Comparison of ENCODE assay signal across 8 cellular contexts in the genomic region with DNA sequence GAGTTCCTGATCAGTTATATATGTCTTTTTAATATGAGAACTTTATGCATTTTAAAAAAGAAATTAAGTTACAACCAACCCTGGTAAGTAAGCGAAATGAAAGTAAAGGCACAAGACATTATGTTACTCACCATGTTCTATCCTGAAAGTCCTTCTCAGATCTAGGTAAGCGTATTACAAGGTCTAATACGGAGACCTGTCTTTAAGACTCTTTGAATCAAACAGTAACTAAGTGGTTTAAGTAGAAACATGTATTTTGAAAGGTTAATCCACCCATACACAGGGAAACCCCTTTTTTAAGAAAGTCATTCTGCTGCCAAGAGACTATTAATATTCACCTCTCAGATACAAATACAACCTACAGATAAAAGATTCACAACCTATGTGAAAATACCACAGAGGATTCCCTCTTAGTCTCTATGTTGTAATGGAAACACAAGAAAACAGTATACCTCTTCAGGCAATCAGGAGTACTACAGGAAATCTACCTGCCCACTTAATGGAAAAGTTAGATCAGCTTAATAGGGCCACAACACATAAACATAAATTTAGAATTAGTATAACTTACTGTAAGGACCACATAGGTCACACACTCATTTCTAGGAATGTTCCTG.
DNase-seq lines count a peak whose midpoint lies in the region; ATAC-seq and TF ChIP-seq lines count a peak whose summit lies in the region.
"Had no signal": no experiment of that assay in that cellular context is flagged by ENCODE, and none has a peak within 500 bp of the region (broad histone marks: within the 10 kb centered on the region; RNA-seq: fewer than 3 reads in every experiment).

No MANE protein-coding gene starts in this region.

- no TSS peak for BruUV-seq in Calu3 (replicated peaks; lab: Mats Ljungman, UMichigan)

- DNase-seq in mesothelial cell of epicardium (ENCODE audit: low spot score in 2 of 2, unreplicated experiment in 2 of 2) (no peak), Calu3 (no peak), DMS79 treated with DMSO at 0.1 percent for 48 hours (lab: John Stamatoyannopoulos, UW) (no peak), GM03348 (ENCODE audit: low spot score) (no peak)

- H3K4me3 Mint-ChIP-seq in mesothelial cell of epicardium (no peak overlapping the region), Calu3 (ENCODE audit: low read depth, unreplicated experiment) (no peak overlapping the region)

- H3K4me1 Mint-ChIP-seq in mesothelial cell of epicardium (peaks cover 61% of the 10 kb centered on the region), Calu3 (ENCODE audit: low read depth, unreplicated experiment) (peaks cover 15% of the 10 kb centered on the region)

- H3K27me3 Mint-ChIP-seq in mesothelial cell of epicardium (ENCODE audit: low read depth) (no peaks in the 10 kb centered on the region), Calu3 (ENCODE audit: unreplicated experiment) (no peaks in the 10 kb centered on the region)

- H3K36me3 Mint-ChIP-seq in mesothelial cell of epicardium (no peaks in the 10 kb centered on the region), Calu3 (ENCODE audit: insufficient read depth, unreplicated experiment) (no peaks in the 10 kb centered on the region)

- CTCF ChIA-PET in Calu3 (lab: Charles Lee): interaction anchor here (1.4 kb wide), 1 partner anchor 10 kb away, joined by 3 read pairs; no protein-coding TSS in a partner anchor

- ATAC-seq in GM18519 (IDR thresholded peaks at IDR 0.05; ENCODE audit: low FRiP score, unreplicated experiment) (peak; percentile 70), GM21529 (IDR thresholded peaks at IDR 0.05; ENCODE audit: unreplicated experiment) (peak; percentile 74), HG03457 (IDR thresholded peaks at IDR 0.05; ENCODE audit: unreplicated experiment) (peak; percentile 93)
- ATAC-seq: Panc1 had no signal

- intact Hi-C loops in Calu3 (cut with micrococcal nuclease; ENCODE audit: unreplicated experiment): no loop called here

- H3K9me3 Mint-ChIP-seq in mesothelial cell of epicardium (peaks cover 3% of the 10 kb centered on the region), Calu3 (ENCODE audit: low read depth, unreplicated experiment) (no peaks in the 10 kb centered on the region)

- TF ChIP-seq CTCF in mesothelial cell of epicardium (IDR thresholded peaks at IDR 0.05; ENCODE audit: unreplicated experiment) (no peak), Calu3 (IDR thresholded peaks at IDR 0.05; ENCODE audit: unreplicated experiment) (no peak)

- peak overlapping the region; percentile 82 for H3K27ac Mint-ChIP-seq in mesothelial cell of epicardium
- H3K27ac Mint-ChIP-seq in Calu3 (ENCODE audit: unreplicated experiment): no peak overlapping the region
